Comparison of ENCODE assay signal across 22 cellular contexts in the genomic region with DNA sequence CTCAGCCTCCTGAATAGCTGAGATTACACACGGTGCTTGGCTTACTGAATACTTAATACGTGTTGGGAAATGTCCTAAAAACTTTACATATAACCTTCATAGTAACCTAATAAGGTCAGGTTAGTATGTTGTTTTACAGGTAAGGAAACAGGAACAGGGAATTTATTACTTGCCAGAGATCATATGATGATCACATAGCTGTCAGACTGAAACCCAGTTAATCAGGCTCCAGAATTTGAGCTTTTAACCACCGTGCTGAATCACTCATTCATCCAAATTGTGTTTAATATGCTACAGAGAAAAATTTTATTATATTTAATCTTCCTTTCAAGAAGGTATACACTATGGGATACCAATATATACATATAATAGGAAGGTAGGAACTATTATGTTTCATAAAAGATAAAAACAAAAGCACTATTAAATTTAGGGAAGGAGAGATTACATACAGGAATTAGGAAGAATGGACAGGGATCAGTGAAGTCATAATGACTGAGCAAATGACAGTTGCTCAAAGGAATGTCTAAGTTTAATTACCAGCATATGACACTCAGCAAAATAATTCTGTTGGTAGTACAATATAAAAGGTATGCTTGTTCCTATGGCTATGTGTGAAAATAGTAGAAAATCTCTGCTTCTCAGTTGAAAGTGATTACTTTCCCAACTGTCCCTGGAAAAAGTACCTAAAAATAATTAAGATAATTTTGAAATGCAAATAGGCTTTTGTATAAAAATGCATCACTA. TPM values are rescaled to one million over a fixed set of nuclear protein-coding genes. Genes with fewer than 3 reads are reported as not detected.
A peak's percentile ranks its signal among the peaks of the same experiment; 100 is the strongest.
DNase-seq lines count a peak whose midpoint lies in the region; ATAC-seq lines count a peak whose summit lies in the region.
"Had no signal": no experiment of that assay in that cellular context is flagged by ENCODE, and none has a peak within 500 bp of the region (broad histone marks: within the 10 kb centered on the region; RNA-seq: fewer than 3 reads in every experiment).

No MANE protein-coding gene starts in this region.

- H3K4me3 ChIP-seq in adipocyte (ENCODE audit: low read length) = no peak overlapping the region
- H3K4me3 ChIP-seq: lung, Peyer's patch, right lobe of liver, vagina had no signal

- H3K27me3 ChIP-seq in adipocyte (replicated peaks; ENCODE audit: control insufficient read depth, insufficient read depth, low read length) = no peaks in the 10 kb centered on the region
- H3K27me3 ChIP-seq: neutrophil, Peyer's patch, right lobe of liver, vagina had no signal

- peaks cover 15% of the 10 kb centered on the region for H3K4me1 ChIP-seq in adipocyte (ENCODE audit: control insufficient read depth, insufficient read depth, low read length)
- H3K4me1 ChIP-seq: Peyer's patch, right lobe of liver, vagina had no signal

- H3K9me3 ChIP-seq in adipocyte (ENCODE audit: control insufficient read depth, low read length) = no peaks in the 10 kb centered on the region
- H3K9me3 ChIP-seq: neutrophil, Peyer's patch, right lobe of liver, vagina had no signal

- H3K9ac ChIP-seq in adipocyte (ENCODE audit: low read length) = no peak overlapping the region
- H3K9ac ChIP-seq: KMS-11 had no signal

- DNase-seq in AG08395 (ENCODE audit: low spot score) (peak; percentile 58), HS-5 (ENCODE audit: low read depth) (peak; percentile 67), adipocyte (ENCODE audit: low read depth) (peak; percentile 30), glomerular visceral epithelial cell (ENCODE audit: extremely low spot score) (peak; percentile 51), mucosa of gallbladder (ENCODE audit: low spot score) (no peak), foreskin melanocyte (no peak), NCI-H1436 treated with DMSO at 0.1 percent for 48 hours (lab: John Stamatoyannopoulos, UW) (no peak)
- DNase-seq: activated CD4-positive, CD25-positive, alpha-beta regulatory T cell treated with anti-CD3 and anti-CD28 coated beads, Interleukin-2, amount 50 U/mL, for 72 hours; activated naive CD8-positive, alpha-beta T cell treated with anti-CD3 and anti-CD28 coated beads for 36 hours; activated T-cell treated with anti-CD3 and anti-CD28 coated beads for 4 hours; COR-L47; NCI-H1417 treated with DMSO at 0.1 percent for 48 hours; NCI-H524 treated with DMSO at 0.1 percent for 48 hours; Peyer's patch; right lobe of liver; T-helper 17 cell had no signal

- peaks cover 58% of the 10 kb centered on the region for H3K36me3 ChIP-seq in adipocyte (ENCODE audit: control insufficient read depth, insufficient read depth, low read length, severe bottlenecking)

- ATAC-seq in GM19455 (IDR thresholded peaks at IDR 0.05; ENCODE audit: unreplicated experiment) = no peak
- ATAC-seq: right lobe of liver; stimulated activated memory B cell treated with anti-CD40 and anti-IgM and Interleukin-4, amounts not matched to agents 10 μg/mL and 1 μg/mL and 100 μg/mL, for 72 hours; T-helper 17 cell had no signal

RNA-seq across cellular contexts. Expression of a gene that starts 59.3 kb away (rescaled TPM):
- total RNA-seq in mucosa of gallbladder = 41.6 TPM

Comparison
In these comparisons a context has a peak if more than half of its experiments do, and no peak if none do; other contexts are left out.
1. DNase-seq: peak in AG08395 (single experiment), HS-5 (single experiment), adipocyte (single experiment) and glomerular visceral epithelial cell (single experiment); none in mucosa of gallbladder (single experiment), foreskin melanocyte (single experiment) and NCI-H1436 treated with DMSO at 0.1 percent for 48 hours (single experiment).